In the genomic region with DNA sequence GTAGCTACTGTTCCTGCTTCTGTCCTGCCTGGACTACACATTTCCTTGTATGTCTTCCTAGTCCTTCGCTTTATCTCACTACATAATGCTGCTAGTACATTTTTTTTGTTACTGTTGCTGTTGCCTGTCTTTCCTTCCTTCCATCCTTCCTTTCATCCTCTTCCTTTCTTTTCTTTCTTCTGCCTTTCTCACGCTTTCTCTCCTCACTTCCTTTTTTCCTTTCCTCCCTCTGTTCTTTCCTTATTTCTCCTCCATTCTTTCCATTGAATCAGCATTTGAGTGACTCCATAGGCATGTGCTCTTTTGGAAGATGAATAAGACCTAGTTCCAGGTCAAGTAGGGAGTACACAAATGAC, we compare ENCODE assay signal across 1 cellular context.
TF ChIP-seq lines count a peak whose summit lies in the region.

No MANE protein-coding gene starts in this region.

TF ChIP-seq in H1, 55 proteins besides CTCF, POLR2A, EP300 and RAD21:
- TF ChIP-seq CHD2 (IDR thresholded peaks at IDR 0.05; ENCODE audit: low read length), result no peak
- TF ChIP-seq EZH2 (IDR thresholded peaks at IDR 0.05; ENCODE audit: low read depth, low read length, severe bottlenecking), result no peak
- no peak for TF ChIP-seq CBX8 (IDR thresholded peaks at IDR 0.05; ENCODE audit: borderline replicate concordance, low read depth, low read length)
- no peak for TF ChIP-seq TAF7 (optimal IDR thresholded peaks at IDR 0.05; ENCODE audit: borderline replicate concordance, low read depth, low read length)
- no peak for TF ChIP-seq RBBP5 (IDR thresholded peaks at IDR 0.05; ENCODE audit: borderline replicate concordance, low read depth, low read length)
